ENCODE assay signal across 10 cellular contexts in genomic region chrX:72609313-72609712, GRCh38. TPM values are rescaled to one million over a fixed set of nuclear protein-coding genes. Genes with fewer than 3 reads are reported as not detected.
DNase-seq lines count a peak whose midpoint lies in the region; ATAC-seq and TF ChIP-seq lines count a peak whose summit lies in the region.
"Had no signal": no experiment of that assay in that cellular context is flagged by ENCODE, and none has a peak within 500 bp of the region (broad histone marks: within the 10 kb centered on the region; RNA-seq: fewer than 3 reads in every experiment).

No MANE protein-coding gene starts in this region.

- no peaks in the 10 kb centered on the region for H3K4me1 Mint-ChIP-seq in type B pancreatic cell (ENCODE audit: unreplicated experiment)

- H3K27ac Mint-ChIP-seq in type B pancreatic cell: no peak overlapping the region

- peak; percentile 24 for TF ChIP-seq CTCF in cardiac muscle cell (IDR thresholded peaks at IDR 0.05; ENCODE audit: low read depth, low read length)
- TF ChIP-seq CTCF in right atrium auricular region (IDR thresholded peaks at IDR 0.05): peak in 1 of 2 donors; percentile 22
- peak; percentile 33 for TF ChIP-seq CTCF in Panc1 (IDR thresholded peaks at IDR 0.05)
- peak; percentile 36 for TF ChIP-seq CTCF in epithelial cell of proximal tubule (conservative IDR thresholded peaks at IDR 0.05; ENCODE audit: low read depth, low read length)
- TF ChIP-seq CTCF in type B pancreatic cell (conservative IDR thresholded peaks at IDR 0.05): peak; percentile 13

- no peak overlapping the region for H3K4me3 Mint-ChIP-seq in type B pancreatic cell

- H3K27ac ChIP-seq in cardiac muscle cell (no peak overlapping the region), right atrium auricular region (no peak overlapping the region), Panc1 (ENCODE audit: low read length) (no peak overlapping the region)

- ATAC-seq in Panc1 (no peak; the same call in 1 of the 2 replicates), HG02840 (IDR thresholded peaks at IDR 0.05; ENCODE audit: low FRiP score, unreplicated experiment) (no peak)

- peaks cover 6% of the 10 kb centered on the region for H3K36me3 Mint-ChIP-seq in type B pancreatic cell

- POLR2A ChIA-PET in Panc1 (lab: Charles Lee): no interaction called here

- in situ Hi-C loops in Panc1 (cut with HindIII; ENCODE audit: low pct_unique_long_range_greater_than_20kb, low sequenced_read_pairs): no loop called here

- H3K4me1 ChIP-seq in cardiac muscle cell (ENCODE audit: low read depth) (no peaks in the 10 kb centered on the region), right atrium auricular region (no peaks in the 10 kb centered on the region), Panc1 (ENCODE audit: control insufficient read depth, insufficient read depth, low read length) (no peaks in the 10 kb centered on the region)

- no TSS peak for BruUV-seq in Panc1 (replicated peaks; lab: Mats Ljungman, UMichigan)

- peak in 1 of 2 donors; percentile 34 for DNase-seq in cardiac muscle cell (ENCODE audit: low read depth in 1 of 2, low spot score in 1 of 2)
- DNase-seq in right atrium auricular region (ENCODE audit: low spot score): no peak
- no peak for DNase-seq in Panc1 (ENCODE audit: low read depth, low spot score)
- no peak for DNase-seq in epithelial cell of proximal tubule (ENCODE audit: low read depth)
- DNase-seq in type B pancreatic cell (ENCODE audit: extremely low spot score, unreplicated experiment): no peak
- DNase-seq in foreskin melanocyte: no peak
- DNase-seq in H7: no peak
- DNase-seq: NCI-H2171 treated with DMSO at 0.1 percent for 48 hours, T-helper 1 cell had no signal

- no peaks in the 10 kb centered on the region for H3K27me3 ChIP-seq in cardiac muscle cell
- H3K27me3 ChIP-seq in right atrium auricular region: no peaks in the 10 kb centered on the region
- H3K27me3 ChIP-seq in Panc1 (ENCODE audit: control insufficient read depth, insufficient read depth, low read length): no peaks in the 10 kb centered on the region
- H3K27me3 ChIP-seq in H7 (ENCODE audit: control insufficient read depth, insufficient read depth, low read length): no peaks in the 10 kb centered on the region

- H3K36me3 ChIP-seq in cardiac muscle cell (no peaks in the 10 kb centered on the region), right atrium auricular region (no peaks in the 10 kb centered on the region), Panc1 (ENCODE audit: control insufficient read depth, insufficient read depth, low read length) (peaks cover 3% of the 10 kb centered on the region), H7 (replicated peaks; ENCODE audit: control insufficient read depth, insufficient read depth, low read length) (no peaks in the 10 kb centered on the region)

- CTCF ChIA-PET in Panc1 (lab: Charles Lee): no interaction called here

- no peaks in the 10 kb centered on the region for H3K27me3 Mint-ChIP-seq in type B pancreatic cell

- peaks cover under 1% of the 10 kb centered on the region for H3K9me3 ChIP-seq in cardiac muscle cell (ENCODE audit: low read depth)
- H3K9me3 ChIP-seq in right atrium auricular region: no peaks in the 10 kb centered on the region
- H3K9me3 ChIP-seq in Panc1 (ENCODE audit: control insufficient read depth, insufficient read depth, low read depth, low read length): no peaks in the 10 kb centered on the region

- H3K4me3 ChIP-seq in cardiac muscle cell (no peak overlapping the region), right atrium auricular region (no peak overlapping the region), Panc1 (ENCODE audit: low read depth in 2 of 2, low read length in 2 of 2) (no peak overlapping the region), epithelial cell of proximal tubule (ENCODE audit: low read depth, low read length) (no peak overlapping the region), H7 (ENCODE audit: insufficient read depth, low read depth, low read length) (no peak overlapping the region)

- H3K9me3 Mint-ChIP-seq in type B pancreatic cell: no peaks in the 10 kb centered on the region

- intact Hi-C loops in Panc1 (cut with micrococcal nuclease; ENCODE audit: unreplicated experiment): no loop called here

RNA-seq across cellular contexts. Expression of gene HDAC8, which starts 36.7 kb away (rescaled TPM):
- total RNA-seq in cardiac muscle cell (21.9 and 36.6 TPM in 2 replicates), right atrium auricular region (10 to 100 TPM; 12.0 to 13.0 TPM), Panc1 (2021; ENCODE audit: unreplicated experiment) (33.5 TPM), epithelial cell of proximal tubule (13.2 and 14.0 TPM in 2 replicates), type B pancreatic cell (ENCODE audit: low replicate concordance) (30.3 and 32.4 TPM in 2 replicates)
- polyA plus RNA-seq in cardiac muscle cell: 38.0 and 40.3 TPM in 2 replicates
- polyA plus RNA-seq in Panc1 (2012; ENCODE audit: insufficient read length): 30.0 TPM
- 16.6 and 16.7 TPM in 2 replicates for total RNA-seq in H7 (2014; rRNA removed; shearing (Covaris generic))
